Comparison of ENCODE assay signal across 8 cellular contexts in the genomic region with DNA sequence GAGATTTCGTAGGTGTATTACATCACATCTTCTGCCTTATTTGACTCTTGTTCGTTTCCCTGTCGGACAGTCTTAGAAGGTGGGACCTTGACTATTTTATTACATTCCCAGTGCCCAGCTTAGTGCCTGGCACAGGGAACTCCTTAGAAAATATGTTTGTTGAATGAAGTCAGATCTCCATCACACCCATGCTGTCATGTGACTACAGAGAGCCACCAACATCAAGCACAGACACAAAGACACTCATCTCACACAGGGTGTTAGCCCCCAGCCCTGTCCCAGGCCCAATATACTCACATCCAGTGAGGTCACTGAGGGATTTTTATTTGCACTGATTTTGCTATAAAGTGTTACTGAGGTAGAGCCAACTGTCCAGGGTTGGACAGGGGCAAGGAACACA. TPM values are rescaled to one million over a fixed set of nuclear protein-coding genes. Genes with fewer than 3 reads are reported as not detected.
DNase-seq lines count a peak whose midpoint lies in the region; ATAC-seq and TF ChIP-seq lines count a peak whose summit lies in the region.

No MANE protein-coding gene starts in this region.

- peak overlapping the region in 1 of 2 donors; percentile 86 for H3K4me3 Mint-ChIP-seq in CD14-positive monocyte

- TF ChIP-seq POLR2A in NB4 (IDR thresholded peaks at IDR 0.05; ENCODE audit: extremely low read depth, insufficient read length) = no peak

- peaks cover 55 to 63% of the 10 kb centered on the region in 2 donors for H3K36me3 Mint-ChIP-seq in CD14-positive monocyte

- peak overlapping the region; percentile 66 for H3K4me2 ChIP-seq in neuronal stem cell (ENCODE audit: insufficient read depth, low read length, poor library complexity, severe bottlenecking)

- peaks cover 61% of the 10 kb centered on the region for H3K4me1 Mint-ChIP-seq in CD14-positive monocyte

- in situ Hi-C loops in KBM-7 (cut with MboI; ENCODE audit: low pct_unique_long_range_greater_than_20kb, low sequenced_read_pairs) = no loop called here

- intact Hi-C loops in CD14-positive monocyte (cut with micrococcal nuclease) = loop anchor here in 1 of 2 donors (5.0 kb wide), 1 partner anchor 44 kb away; no protein-coding TSS in a partner anchor

- H4K8ac ChIP-seq in neuronal stem cell (ENCODE audit: low read depth, low read length) = no peak overlapping the region

- peaks cover 17 to 21% of the 10 kb centered on the region in 2 donors for H3K4me1 ChIP-seq in duodenal mucosa (ENCODE audit: control insufficient read depth in 1 of 2, insufficient read depth in 2 of 2, low read length in 2 of 2)
- H3K4me1 ChIP-seq in neuronal stem cell (ENCODE audit: control insufficient read depth in 2 of 2, insufficient read depth in 1 of 2, low read depth in 1 of 2, low read length in 2 of 2) = peaks cover 7 to 9% of the 10 kb centered on the region in 2 donors

- no peak for ATAC-seq in HG03571 (IDR thresholded peaks at IDR 0.05; ENCODE audit: unreplicated experiment)
- no peak for ATAC-seq in GM19023 (IDR thresholded peaks at IDR 0.05; ENCODE audit: unreplicated experiment)
- ATAC-seq in HG02588 (IDR thresholded peaks at IDR 0.05; ENCODE audit: unreplicated experiment) = no peak

- H3K18ac ChIP-seq in neuronal stem cell (ENCODE audit: low read length) = no peak overlapping the region

- H3K27ac ChIP-seq in duodenal mucosa (ENCODE audit: low read depth, low read length) (peak overlapping the region; percentile 88), neuronal stem cell (replicated peaks; ENCODE audit: low read length) (peak overlapping the region; percentile 81)

- H3K27me3 Mint-ChIP-seq in CD14-positive monocyte (ENCODE audit: low read depth in 3 of 3) = peaks cover 0 to 5% (median 0%) of the 10 kb centered on the region in 3 donors

- no peak overlapping the region for H3K4ac ChIP-seq in neuronal stem cell (ENCODE audit: low read length)

- H3K9ac ChIP-seq in duodenal mucosa (ENCODE audit: low read depth in 1 of 2, low read length in 2 of 2) = peak overlapping the region; percentile 91 to 95
- H3K9ac ChIP-seq in neuronal stem cell (ENCODE audit: low read depth, low read length, poor library complexity) = no peak overlapping the region

- WGBS in neuronal stem cell (ENCODE audit: extremely low coverage in 2 of 2, insufficient read length in 2 of 2, insufficient replicate concordance in 1 of 2), 2 donors = no CpG with 5 or more reads among the region's 3 CpGs

- H4K91ac ChIP-seq in neuronal stem cell (ENCODE audit: low read depth, low read length, poor library complexity) = no peak overlapping the region

- H3K27me3 ChIP-seq in duodenal mucosa (ENCODE audit: control insufficient read depth in 1 of 2, insufficient read depth in 2 of 2, low read length in 2 of 2) (no peaks in the 10 kb centered on the region), neuronal stem cell (ENCODE audit: control insufficient read depth in 3 of 3, insufficient read depth in 3 of 3, low read depth in 1 of 3, low read length in 3 of 3) (no peaks in the 10 kb centered on the region)

- peak overlapping the region; percentile 89 to 99 (median 98) for H3K27ac Mint-ChIP-seq in CD14-positive monocyte

- peaks cover 3% of the 10 kb centered on the region for H3K79me1 ChIP-seq in neuronal stem cell (ENCODE audit: low read depth, low read length)

- H2AK5ac ChIP-seq in neuronal stem cell (ENCODE audit: low read depth, low read length) = peak overlapping the region; percentile 1

- DNase-seq in CD14-positive monocyte (ENCODE audit: low spot score) (no peak), NB4 (ENCODE audit: low read depth) (no peak), neuronal stem cell (ENCODE audit: low spot score) (no peak), KBM-7 (no peak)

- H3K4me3 ChIP-seq in NB4 (ENCODE audit: low read depth, low read length) = peak overlapping the region; percentile 48
- H3K4me3 ChIP-seq in duodenal mucosa (ENCODE audit: low read depth in 1 of 2, low read length in 2 of 2) = peak overlapping the region; percentile 83 to 86
- peak overlapping the region in 1 of 2 donors; percentile 78 for H3K4me3 ChIP-seq in neuronal stem cell (ENCODE audit: low read length in 2 of 2)

- TF ChIP-seq CTCF in CD14-positive monocyte (IDR thresholded peaks at IDR 0.05) (no peak), NB4 (IDR thresholded peaks at IDR 0.05; ENCODE audit: low read depth, low read length) (no peak)

- H2BK12ac ChIP-seq in neuronal stem cell (ENCODE audit: low read length) = no peak overlapping the region

- H3K9me3 Mint-ChIP-seq in CD14-positive monocyte = peaks cover 0 to 2% (median 0%) of the 10 kb centered on the region in 7 donors

- H3K14ac ChIP-seq in neuronal stem cell (ENCODE audit: low read length) = no peak overlapping the region

- H2AFZ ChIP-seq in neuronal stem cell (ENCODE audit: low read length) = peak overlapping the region; percentile 92

- H2BK5ac ChIP-seq in neuronal stem cell (ENCODE audit: low read length) = no peak overlapping the region

- no peak overlapping the region for H3K23ac ChIP-seq in neuronal stem cell (ENCODE audit: low read depth, low read length, poor library complexity)

- H3K9me3 ChIP-seq in duodenal mucosa (ENCODE audit: control insufficient read depth in 1 of 2, low read length in 2 of 2) = no peaks in the 10 kb centered on the region
- H3K9me3 ChIP-seq in neuronal stem cell (replicated peaks in 1 of 2; ENCODE audit: control insufficient read depth in 2 of 2, insufficient read depth in 1 of 2, low read depth in 1 of 2, low read length in 2 of 2) = no peaks in the 10 kb centered on the region

- H3K36me3 ChIP-seq in duodenal mucosa (ENCODE audit: control insufficient read depth in 1 of 2, insufficient read depth in 2 of 2, low read length in 2 of 2) (peaks cover 0 to 5% of the 10 kb centered on the region in 2 donors), neuronal stem cell (replicated peaks in 1 of 2; ENCODE audit: control insufficient read depth in 2 of 2, insufficient read depth in 2 of 2, low read length in 2 of 2) (peaks cover 5 to 50% of the 10 kb centered on the region in 2 donors)

- no peak overlapping the region for H2BK120ac ChIP-seq in neuronal stem cell (ENCODE audit: low read depth, low read length)

- H2BK15ac ChIP-seq in neuronal stem cell (ENCODE audit: low read length) = no peak overlapping the region

RNA-seq across cellular contexts. Expression of gene SRA1, which starts 0.7 kb away (rescaled TPM):
- 10 to 100 TPM; 72.4 to 80.8 TPM for polyA plus RNA-seq in CD14-positive monocyte
- 29.3 TPM for polyA plus RNA-seq in neuronal stem cell (2013, experiment 1 of 2)
- 29.1 TPM for polyA plus RNA-seq in neuronal stem cell (2013, experiment 2 of 2)

RNA-seq across cellular contexts. Expression of gene APBB3, which starts 6.4 kb away (rescaled TPM):
- 1 to 10 TPM; 4.9 to 7.4 TPM for polyA plus RNA-seq in CD14-positive monocyte
- 10.0 TPM for polyA plus RNA-seq in neuronal stem cell (2013, experiment 1 of 2)
- 8.5 TPM for polyA plus RNA-seq in neuronal stem cell (2013, experiment 2 of 2)

RNA-seq across cellular contexts. Expression of gene SLC35A4, which starts 6.7 kb away (rescaled TPM):
- 10 to 100 TPM; 44.0 to 67.1 TPM for polyA plus RNA-seq in CD14-positive monocyte
- polyA plus RNA-seq in neuronal stem cell (2013, experiment 1 of 2) = 63.6 TPM
- 61.2 TPM for polyA plus RNA-seq in neuronal stem cell (2013, experiment 2 of 2)

RNA-seq across cellular contexts. Expression of gene EIF4EBP3, which starts 10.5 kb away (rescaled TPM):
- 10 to 100 TPM; 41.9 to 46.0 TPM for polyA plus RNA-seq in CD14-positive monocyte
- 6.6 TPM for polyA plus RNA-seq in neuronal stem cell (2013, experiment 1 of 2)
- polyA plus RNA-seq in neuronal stem cell (2013, experiment 2 of 2) = 6.6 TPM
